8 cellular contexts compared by ENCODE assay signal in genomic region chr9:35757527-35758275, GRCh38. TPM values are rescaled to one million over a fixed set of nuclear protein-coding genes. Genes with fewer than 3 reads are reported as not detected.
DNase-seq lines count a peak whose midpoint lies in the region; ATAC-seq lines count a peak whose summit lies in the region.

No MANE protein-coding gene starts in this region.

- no peaks in the 10 kb centered on the region; the same call in 1 of the 2 replicates for H3K36me3 ChIP-seq in SJCRH30
- peaks cover 33% of the 10 kb centered on the region for H3K36me3 ChIP-seq in neuron (ENCODE audit: insufficient read depth, low read length)

- H3K36me3 Mint-ChIP-seq in activated CD8-positive, alpha-beta memory T cell treated with anti-CD3 and anti-CD28 coated beads, Interleukin-2, amount 10 ng/mL, durations not matched to agents 7 days and 5 days: peaks cover 7% of the 10 kb centered on the region

- H3K9me3 ChIP-seq in SJCRH30 (replicated peaks): no peaks in the 10 kb centered on the region
- peaks cover 2% of the 10 kb centered on the region for H3K9me3 ChIP-seq in neuron (ENCODE audit: low read length)

- peak overlapping the region; percentile 92 for H3K27ac Mint-ChIP-seq in activated CD8-positive, alpha-beta memory T cell treated with anti-CD3 and anti-CD28 coated beads, Interleukin-2, amount 10 ng/mL, durations not matched to agents 7 days and 5 days

- H3K4me3 Mint-ChIP-seq in activated CD8-positive, alpha-beta memory T cell treated with anti-CD3 and anti-CD28 coated beads, Interleukin-2, amount 10 ng/mL, durations not matched to agents 7 days and 5 days: peak overlapping the region; percentile 96

- H3K4me3 ChIP-seq in SJCRH30 (peak overlapping the region; percentile 61), neuron (ENCODE audit: low read length) (peak overlapping the region; percentile 1)

- peak; percentile 40 for ATAC-seq in activated CD8-positive, alpha-beta memory T cell treated with anti-CD3 and anti-CD28 coated beads, Interleukin-2, amount 10 ng/mL, durations not matched to agents 7 days and 5 days
- ATAC-seq in HG02973 (IDR thresholded peaks at IDR 0.05; ENCODE audit: unreplicated experiment) (peak; percentile 29), esophagus mucosa (peak; percentile 35)

- H3K27me3 ChIP-seq in SJCRH30: no peaks in the 10 kb centered on the region
- no peaks in the 10 kb centered on the region for H3K27me3 ChIP-seq in neuron (ENCODE audit: insufficient read depth, low read length)

- no peak for DNase-seq in activated CD8-positive, alpha-beta memory T cell treated with anti-CD3 and anti-CD28 coated beads, Interleukin-2, amount 10 ng/mL, durations not matched to agents 7 days and 5 days
- DNase-seq in activated CD8-positive, alpha-beta memory T cell treated with anti-CD3 and anti-CD28 coated beads, Interleukin-2, amount 50 U/mL, for 4 hours: no peak
- no peak for DNase-seq in SJCRH30
- no peak for DNase-seq in activated CD8-positive, alpha-beta memory T cell treated with anti-CD3 and anti-CD28 coated beads, Interleukin-2, amount 50 U/mL, for 48 hours
- no peak for DNase-seq in stimulated activated CD8-positive, alpha-beta memory T cell treated with anti-CD3 and anti-CD28 coated beads, Interleukin-4, amount 100 ng/mL, for 48 hours

- H3K9me3 Mint-ChIP-seq in activated CD8-positive, alpha-beta memory T cell treated with anti-CD3 and anti-CD28 coated beads, Interleukin-2, amount 10 ng/mL, durations not matched to agents 7 days and 5 days (ENCODE audit: low read depth): no peaks in the 10 kb centered on the region

- H3K27ac ChIP-seq in SJCRH30: peak overlapping the region; percentile 75

- H2AFZ ChIP-seq in neuron (ENCODE audit: low read depth, low read length): no peak overlapping the region

- no peaks in the 10 kb centered on the region for H3K4me1 ChIP-seq in SJCRH30
- no peaks in the 10 kb centered on the region for H3K4me1 ChIP-seq in neuron (ENCODE audit: insufficient read depth, low read length)

- H3K4me1 Mint-ChIP-seq in activated CD8-positive, alpha-beta memory T cell treated with anti-CD3 and anti-CD28 coated beads, Interleukin-2, amount 10 ng/mL, durations not matched to agents 7 days and 5 days: peaks cover 33% of the 10 kb centered on the region

- no peaks in the 10 kb centered on the region for H3K27me3 Mint-ChIP-seq in activated CD8-positive, alpha-beta memory T cell treated with anti-CD3 and anti-CD28 coated beads, Interleukin-2, amount 10 ng/mL, durations not matched to agents 7 days and 5 days

- CTCF ChIA-PET in activated CD8-positive, alpha-beta memory T cell treated with anti-CD3 and anti-CD28 coated beads, Interleukin-2, amount 10 ng/mL, durations not matched to agents 7 days and 5 days (lab: Charles Lee): interaction anchor here (0.6 to 3.8 kb wide), 14 partner anchors 9 to 138 kb away, joined by 3 to 37 read pairs (median 7); partner anchors contain the start of genes CREB3, GBA2, RGP1 and TLN1

RNA-seq across cellular contexts. Expression of gene MSMP, which starts 3.6 kb away (rescaled TPM):
- total RNA-seq in activated CD8-positive, alpha-beta memory T cell treated with anti-CD3 and anti-CD28 coated beads, Interleukin-2, amount 10 ng/mL, durations not matched to agents 7 days and 5 days: not detected
- not detected in 2 replicates for total RNA-seq in SJCRH30 (2014; rRNA removed; shearing (Covaris generic))
- total RNA-seq in esophagus mucosa: not detected

RNA-seq across cellular contexts. Expression of gene RGP1, which starts 8.6 kb away (rescaled TPM):
- total RNA-seq in activated CD8-positive, alpha-beta memory T cell treated with anti-CD3 and anti-CD28 coated beads, Interleukin-2, amount 10 ng/mL, durations not matched to agents 7 days and 5 days: 10 to 100 TPM; 21.0 to 23.6 TPM
- total RNA-seq in SJCRH30 (2014; rRNA removed; shearing (Covaris generic)): 14.6 and 16.3 TPM in 2 replicates
- 17.4 TPM for total RNA-seq in esophagus mucosa

RNA-seq across cellular contexts. Expression of gene GBA2, which starts 8.7 kb away (rescaled TPM):
- total RNA-seq in activated CD8-positive, alpha-beta memory T cell treated with anti-CD3 and anti-CD28 coated beads, Interleukin-2, amount 10 ng/mL, durations not matched to agents 7 days and 5 days: 10 to 100 TPM; 57.7 to 58.8 TPM
- total RNA-seq in SJCRH30 (2014; rRNA removed; shearing (Covaris generic)): 34.4 and 37.1 TPM in 2 replicates
- 20.9 TPM for total RNA-seq in esophagus mucosa

RNA-seq across cellular contexts. Expression of gene CREB3, which starts 25.2 kb away (rescaled TPM):
- total RNA-seq in activated CD8-positive, alpha-beta memory T cell treated with anti-CD3 and anti-CD28 coated beads, Interleukin-2, amount 10 ng/mL, durations not matched to agents 7 days and 5 days: 10 to 100 TPM; 20.5 to 24.7 TPM
- 21.1 and 21.6 TPM in 2 replicates for total RNA-seq in SJCRH30 (2014; rRNA removed; shearing (Covaris generic))
- total RNA-seq in esophagus mucosa: 15.1 TPM

RNA-seq across cellular contexts. Expression of gene TLN1, which starts 25.7 kb away (rescaled TPM):
- total RNA-seq in activated CD8-positive, alpha-beta memory T cell treated with anti-CD3 and anti-CD28 coated beads, Interleukin-2, amount 10 ng/mL, durations not matched to agents 7 days and 5 days: 100 to 1,000 TPM; 372 to 374 TPM
- 65.0 and 70.4 TPM in 2 replicates for total RNA-seq in SJCRH30 (2014; rRNA removed; shearing (Covaris generic))
- 84.6 TPM for total RNA-seq in esophagus mucosa
